ENCODE assay signal across 31 cellular contexts in the genomic region with DNA sequence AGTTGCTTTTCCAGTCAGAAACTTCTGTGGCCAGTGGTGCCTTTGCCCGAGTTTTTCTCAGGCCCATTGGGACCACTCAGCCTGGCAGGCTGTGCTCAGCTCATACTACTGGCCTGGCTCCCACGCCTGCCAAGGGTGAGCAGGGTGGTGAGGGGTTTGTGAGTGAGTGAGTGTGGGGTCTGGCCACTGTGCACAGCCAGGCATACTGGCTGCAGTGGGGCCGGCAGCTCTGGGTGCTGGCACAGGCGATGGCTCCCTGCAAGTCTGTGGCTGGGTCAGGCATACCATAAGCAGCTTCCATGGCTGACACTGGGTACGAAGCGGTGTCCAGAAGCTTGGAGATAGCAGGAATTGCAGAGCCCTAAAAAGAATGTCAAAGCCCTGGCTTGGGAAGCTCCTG.
"Had no signal": no experiment of that assay in that cellular context is flagged by ENCODE, and none has a peak within 500 bp of the region (broad histone marks: within the 10 kb centered on the region; RNA-seq: fewer than 3 reads in every experiment).

No MANE protein-coding gene starts in this region.

- DNase-seq: activated B cell treated with CpG ODN at 0.5 μM for 24 hours; activated CD8-positive, alpha-beta memory T cell treated with anti-CD3 and anti-CD28 coated beads, Interleukin-2, amount 10 ng/mL, durations not matched to agents 7 days and 5 days; activated CD8-positive, alpha-beta T cell treated with anti-CD3 and anti-CD28 coated beads, Interleukin-2, amount 10 ng/mL, durations not matched to agents 7 days and 5 days; activated naive CD8-positive, alpha-beta T cell treated with anti-CD3 and anti-CD28 coated beads, Interleukin-2, amount 50 U/mL, for 24 hours; activated T-cell treated with anti-CD3 and anti-CD28 coated beads, Interleukin-2, amount 50 U/mL, for 48 hours; amygdala; effector memory CD4-positive, alpha-beta T cell; erythroblast; gastrocnemius medialis; head of caudate nucleus; hippocampal formation; left colon; mammary epithelial cell; naive B cell; nephron progenitor cell; ovary; sigmoid colon; small intestine; stimulated activated CD4-positive, alpha-beta T cell treated with anti-CD3 and anti-CD28 coated beads, Interleukin-1b, Interleukin-23, amount 100 ng/mL, for 48 hours; stimulated activated CD4-positive, alpha-beta T cell treated with anti-CD3 and anti-CD28 coated beads, Interleukin-4, amount 100 ng/mL, for 4 hours; stimulated activated CD8-positive, alpha-beta memory T cell treated with anti-CD3 and anti-CD28 coated beads, Interleukin-4, amount 100 ng/mL, for 48 hours; stimulated activated naive CD4-positive, alpha-beta T cell; T-helper 2 cell; trophoblast cell; uterus had no signal

- ATAC-seq: activated CD8-positive, alpha-beta memory T cell treated with anti-CD3 and anti-CD28 coated beads, Interleukin-2, amount 10 ng/mL, durations not matched to agents 7 days and 5 days; activated CD8-positive, alpha-beta T cell treated with anti-CD3 and anti-CD28 coated beads, Interleukin-2, amount 10 ng/mL, durations not matched to agents 7 days and 5 days; activated naive CD8-positive, alpha-beta T cell treated with anti-CD3 and anti-CD28 coated beads, Interleukin-2, amount 50 U/mL, for 24 hours; gastrocnemius medialis; left colon had no signal

- H3K4me1 ChIP-seq: gastrocnemius medialis, sigmoid colon, uterus had no signal

- H3K36me3 Mint-ChIP-seq: activated CD8-positive, alpha-beta memory T cell treated with anti-CD3 and anti-CD28 coated beads, Interleukin-2, amount 10 ng/mL, durations not matched to agents 7 days and 5 days; activated naive CD4-positive, alpha-beta T cell treated with anti-CD3 and anti-CD28 coated beads, Interleukin-2, amount 50 U/mL, for 24 hours; naive B cell had no signal

- H3K9me3 Mint-ChIP-seq: activated B cell treated with CpG ODN at 0.5 μM for 24 hours; activated naive CD4-positive, alpha-beta T cell treated with anti-CD3 and anti-CD28 coated beads, Interleukin-2, amount 50 U/mL, for 24 hours had no signal

- H3K4me3 ChIP-seq: gastrocnemius medialis, ovary, sigmoid colon, thoracic aorta, uterus had no signal

- H3K27ac Mint-ChIP-seq: activated B cell treated with CpG ODN at 0.5 μM for 24 hours; activated CD8-positive, alpha-beta memory T cell treated with anti-CD3 and anti-CD28 coated beads, Interleukin-2, amount 10 ng/mL, durations not matched to agents 7 days and 5 days; activated CD8-positive, alpha-beta T cell treated with anti-CD3 and anti-CD28 coated beads, Interleukin-2, amount 10 ng/mL, durations not matched to agents 7 days and 5 days; activated naive CD4-positive, alpha-beta T cell treated with anti-CD3 and anti-CD28 coated beads, Interleukin-2, amount 50 U/mL, for 24 hours; activated naive CD8-positive, alpha-beta T cell treated with anti-CD3 and anti-CD28 coated beads, Interleukin-2, amount 50 U/mL, for 24 hours; activated T-helper 2 cell treated with anti-CD3 and anti-CD28 coated beads, Interferon-gamma antibody, Interleukin-2, Interleukin-4, amounts not matched to agents 10 μg/mL and 5 μg/mL and 100 μg/mL, durations not matched to agents 14 hours and 24 hours and 36 hours; mesothelial cell of epicardium; naive B cell; nephron progenitor cell; progenitor cell of endocrine pancreas had no signal

- H3K36me3 ChIP-seq: gastrocnemius medialis, ovary, sigmoid colon, thoracic aorta, uterus had no signal

- H3K4me3 Mint-ChIP-seq: activated B cell treated with CpG ODN at 0.5 μM for 24 hours; activated CD8-positive, alpha-beta memory T cell treated with anti-CD3 and anti-CD28 coated beads, Interleukin-2, amount 10 ng/mL, durations not matched to agents 7 days and 5 days; activated CD8-positive, alpha-beta T cell treated with anti-CD3 and anti-CD28 coated beads, Interleukin-2, amount 10 ng/mL, durations not matched to agents 7 days and 5 days; activated naive CD4-positive, alpha-beta T cell treated with anti-CD3 and anti-CD28 coated beads, Interleukin-2, amount 50 U/mL, for 24 hours; activated naive CD8-positive, alpha-beta T cell treated with anti-CD3 and anti-CD28 coated beads, Interleukin-2, amount 50 U/mL, for 24 hours; central memory CD8-positive, alpha-beta T cell; mesothelial cell of epicardium; naive B cell; nephron progenitor cell had no signal

- H3K27me3 Mint-ChIP-seq: activated B cell treated with CpG ODN at 0.5 μM for 24 hours; activated CD8-positive, alpha-beta memory T cell treated with anti-CD3 and anti-CD28 coated beads, Interleukin-2, amount 10 ng/mL, durations not matched to agents 7 days and 5 days; activated naive CD4-positive, alpha-beta T cell treated with anti-CD3 and anti-CD28 coated beads, Interleukin-2, amount 50 U/mL, for 24 hours; activated naive CD8-positive, alpha-beta T cell treated with anti-CD3 and anti-CD28 coated beads, Interleukin-2, amount 50 U/mL, for 24 hours; central memory CD8-positive, alpha-beta T cell; naive B cell; progenitor cell of endocrine pancreas had no signal

- H3K27me3 ChIP-seq: gastrocnemius medialis, ovary, sigmoid colon had no signal

- H3K27ac ChIP-seq: gastrocnemius medialis, ovary, sigmoid colon, thoracic aorta, uterus had no signal

- H3K4me1 Mint-ChIP-seq: activated B cell treated with CpG ODN at 0.5 μM for 24 hours; activated CD8-positive, alpha-beta memory T cell treated with anti-CD3 and anti-CD28 coated beads, Interleukin-2, amount 10 ng/mL, durations not matched to agents 7 days and 5 days; activated naive CD4-positive, alpha-beta T cell treated with anti-CD3 and anti-CD28 coated beads, Interleukin-2, amount 50 U/mL, for 24 hours; activated naive CD8-positive, alpha-beta T cell treated with anti-CD3 and anti-CD28 coated beads, Interleukin-2, amount 50 U/mL, for 24 hours; central memory CD8-positive, alpha-beta T cell; mesothelial cell of epicardium; naive B cell; nephron progenitor cell had no signal
